ENCODE assay signal across 1 cellular context in genomic region chr16:71894229-71894920, GRCh38.
A peak's percentile ranks its signal among the peaks of the same experiment; 100 is the strongest.
TF ChIP-seq lines count a peak whose summit lies in the region.

No MANE protein-coding gene starts in this region.

TF ChIP-seq in HepG2, 621 proteins besides CTCF, POLR2A, EP300 and RAD21 (continued from another document and continues in another):
- TF ChIP-seq MAZ (IDR thresholded peaks at IDR 0.05; ENCODE audit: borderline replicate concordance, low read depth, low read length): no peak
- TF ChIP-seq MAZ (CRISPR knock-in tag; IDR thresholded peaks at IDR 0.05; ENCODE audit: low read depth): no peak
- no peak for TF ChIP-seq MXD1 (CRISPR knock-in tag; IDR thresholded peaks at IDR 0.05)
- TF ChIP-seq GABPB1 (CRISPR knock-in tag; IDR thresholded peaks at IDR 0.05): no peak
- TF ChIP-seq ZNF383 (CRISPR knock-in tag; IDR thresholded peaks at IDR 0.05; ENCODE audit: borderline replicate concordance): 0 out of 2 replicates have a peak, but pooled peaks have one; percentile 0
- TF ChIP-seq NR2C2 (CRISPR knock-in tag; IDR thresholded peaks at IDR 0.05; ENCODE audit: borderline replicate concordance): no peak
- TF ChIP-seq ZNF660 (CRISPR knock-in tag; IDR thresholded peaks at IDR 0.05; ENCODE audit: borderline replicate concordance, low read depth): no peak
- TF ChIP-seq ZIK1 (CRISPR knock-in tag; IDR thresholded peaks at IDR 0.05; ENCODE audit: borderline replicate concordance, low read depth): no peak
- TF ChIP-seq TBP (CRISPR knock-in tag; IDR thresholded peaks at IDR 0.05): no peak
- TF ChIP-seq ZMAT3 (CRISPR knock-in tag; conservative IDR thresholded peaks at IDR 0.05): no peak
- 0 out of 2 replicates have a peak, but pooled peaks have one; percentile 3 for TF ChIP-seq HNF4A (CRISPR knock-in tag; IDR thresholded peaks at IDR 0.05)
- no peak for TF ChIP-seq ZNF253 (CRISPR knock-in tag; IDR thresholded peaks at IDR 0.05; ENCODE audit: borderline replicate concordance)
- no peak for TF ChIP-seq ZNF280D (CRISPR knock-in tag; IDR thresholded peaks at IDR 0.05)
- no peak for TF ChIP-seq PAWR (CRISPR knock-in tag; IDR thresholded peaks at IDR 0.05; ENCODE audit: borderline replicate concordance)
- TF ChIP-seq CREB1 (IDR thresholded peaks at IDR 0.05): peak; percentile 20
- TF ChIP-seq CREB1 (CRISPR knock-in tag; IDR thresholded peaks at IDR 0.05): no peak
- TF ChIP-seq KAT7 (CRISPR knock-in tag; IDR thresholded peaks at IDR 0.05; ENCODE audit: borderline replicate concordance): no peak; the same call in 1 of the 2 replicates
- TF ChIP-seq ZNF782 (CRISPR knock-in tag; IDR thresholded peaks at IDR 0.05; ENCODE audit: borderline replicate concordance): no peak
- TF ChIP-seq CBX1 (IDR thresholded peaks at IDR 0.05; ENCODE audit: low read depth): peak; percentile 62
- TF ChIP-seq ZNF839 (CRISPR knock-in tag; IDR thresholded peaks at IDR 0.05; ENCODE audit: borderline replicate concordance): no peak
- no peak for TF ChIP-seq TCF7L2 (IDR thresholded peaks at IDR 0.05; ENCODE audit: low read depth, low read length)
- TF ChIP-seq, protein P1, sequence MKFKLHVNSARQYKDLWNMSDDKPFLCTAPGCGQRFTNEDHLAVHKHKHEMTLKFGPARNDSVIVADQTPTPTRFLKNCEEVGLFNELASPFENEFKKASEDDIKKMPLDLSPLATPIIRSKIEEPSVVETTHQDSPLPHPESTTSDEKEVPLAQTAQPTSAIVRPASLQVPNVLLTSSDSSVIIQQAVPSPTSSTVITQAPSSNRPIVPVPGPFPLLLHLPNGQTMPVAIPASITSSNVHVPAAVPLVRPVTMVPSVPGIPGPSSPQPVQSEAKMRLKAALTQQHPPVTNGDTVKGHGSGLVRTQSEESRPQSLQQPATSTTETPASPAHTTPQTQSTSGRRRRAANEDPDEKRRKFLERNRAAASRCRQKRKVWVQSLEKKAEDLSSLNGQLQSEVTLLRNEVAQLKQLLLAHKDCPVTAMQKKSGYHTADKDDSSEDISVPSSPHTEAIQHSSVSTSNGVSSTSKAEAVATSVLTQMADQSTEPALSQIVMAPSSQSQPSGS (CRISPR knock-in tag; IDR thresholded peaks at IDR 0.05): 0 out of 2 replicates have a peak, but pooled peaks have one; percentile 21
- no peak for TF ChIP-seq ZBTB21 (CRISPR knock-in tag; IDR thresholded peaks at IDR 0.05)
- TF ChIP-seq MTF2 (CRISPR knock-in tag; IDR thresholded peaks at IDR 0.05; ENCODE audit: borderline replicate concordance): no peak; the same call in 1 of the 2 replicates
- TF ChIP-seq MBNL3 (CRISPR knock-in tag; conservative IDR thresholded peaks at IDR 0.05): no peak
- TF ChIP-seq ELF1 (CRISPR knock-in tag; IDR thresholded peaks at IDR 0.05): no peak
- TF ChIP-seq SPEN (CRISPR knock-in tag; IDR thresholded peaks at IDR 0.05; ENCODE audit: low read depth): peak; percentile 43; the same call in 1 of the 2 replicates
- no peak; the same call in 1 of the 2 replicates for TF ChIP-seq ZMYM2 (CRISPR knock-in tag; IDR thresholded peaks at IDR 0.05)
- 0 out of 2 replicates have a peak, but pooled peaks have one; percentile 2 for TF ChIP-seq ZFP36L1 (CRISPR knock-in tag; IDR thresholded peaks at IDR 0.05)
- TF ChIP-seq IKZF4 (CRISPR knock-in tag; IDR thresholded peaks at IDR 0.05; ENCODE audit: borderline replicate concordance, low read depth, not compliant biosample characterization): no peak
- no peak for TF ChIP-seq NAIF1 (CRISPR knock-in tag; IDR thresholded peaks at IDR 0.05; ENCODE audit: borderline replicate concordance)
- no peak; the same call in 1 of the 2 replicates for TF ChIP-seq ZNF530 (CRISPR knock-in tag; IDR thresholded peaks at IDR 0.05; ENCODE audit: low read depth)
- no peak for TF ChIP-seq PHF20 (CRISPR knock-in tag; IDR thresholded peaks at IDR 0.05)
- TF ChIP-seq, protein P2, sequence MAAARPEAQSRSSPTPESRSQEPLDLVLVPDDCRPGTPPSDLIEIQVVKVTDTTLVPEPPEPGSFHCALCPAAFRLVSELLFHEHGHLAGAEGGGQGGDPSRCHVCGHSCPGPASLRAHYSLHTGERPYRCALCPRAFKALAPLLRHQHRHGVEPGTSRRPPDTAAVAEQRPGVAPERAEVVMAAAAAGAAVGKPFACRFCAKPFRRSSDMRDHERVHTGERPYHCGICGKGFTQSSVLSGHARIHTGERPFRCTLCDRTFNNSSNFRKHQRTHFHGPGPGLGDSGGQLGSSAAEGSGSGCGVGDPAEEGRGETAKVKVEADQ (CRISPR knock-in tag; IDR thresholded peaks at IDR 0.05; ENCODE audit: borderline replicate concordance): no peak
- TF ChIP-seq, protein P3, sequence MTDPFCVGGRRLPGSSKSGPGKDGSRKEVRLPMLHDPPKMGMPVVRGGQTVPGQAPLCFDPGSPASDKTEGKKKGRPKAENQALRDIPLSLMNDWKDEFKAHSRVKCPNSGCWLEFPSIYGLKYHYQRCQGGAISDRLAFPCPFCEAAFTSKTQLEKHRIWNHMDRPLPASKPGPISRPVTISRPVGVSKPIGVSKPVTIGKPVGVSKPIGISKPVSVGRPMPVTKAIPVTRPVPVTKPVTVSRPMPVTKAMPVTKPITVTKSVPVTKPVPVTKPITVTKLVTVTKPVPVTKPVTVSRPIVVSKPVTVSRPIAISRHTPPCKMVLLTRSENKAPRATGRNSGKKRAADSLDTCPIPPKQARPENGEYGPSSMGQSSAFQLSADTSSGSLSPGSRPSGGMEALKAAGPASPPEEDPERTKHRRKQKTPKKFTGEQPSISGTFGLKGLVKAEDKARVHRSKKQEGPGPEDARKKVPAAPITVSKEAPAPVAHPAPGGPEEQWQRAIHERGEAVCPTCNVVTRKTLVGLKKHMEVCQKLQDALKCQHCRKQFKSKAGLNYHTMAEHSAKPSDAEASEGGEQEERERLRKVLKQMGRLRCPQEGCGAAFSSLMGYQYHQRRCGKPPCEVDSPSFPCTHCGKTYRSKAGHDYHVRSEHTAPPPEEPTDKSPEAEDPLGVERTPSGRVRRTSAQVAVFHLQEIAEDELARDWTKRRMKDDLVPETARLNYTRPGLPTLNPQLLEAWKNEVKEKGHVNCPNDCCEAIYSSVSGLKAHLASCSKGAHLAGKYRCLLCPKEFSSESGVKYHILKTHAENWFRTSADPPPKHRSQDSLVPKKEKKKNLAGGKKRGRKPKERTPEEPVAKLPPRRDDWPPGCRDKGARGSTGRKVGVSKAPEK (CRISPR knock-in tag; IDR thresholded peaks at IDR 0.05; ENCODE audit: borderline replicate concordance): no peak
- TF ChIP-seq TFE3 (CRISPR knock-in tag; IDR thresholded peaks at IDR 0.05): no peak
- TF ChIP-seq AFF4 (CRISPR knock-in tag; IDR thresholded peaks at IDR 0.05): no peak
- no peak for TF ChIP-seq ZNF34 (CRISPR knock-in tag; IDR thresholded peaks at IDR 0.05; ENCODE audit: borderline replicate concordance)
- 0 out of 2 replicates have a peak, but pooled peaks have one; percentile 4 for TF ChIP-seq NCOA1 (CRISPR knock-in tag; IDR thresholded peaks at IDR 0.05)
- TF ChIP-seq CHD2 (IDR thresholded peaks at IDR 0.05; ENCODE audit: low read depth, low read length): no peak
- no peak for TF ChIP-seq ADNP (CRISPR knock-in tag; IDR thresholded peaks at IDR 0.05)
- TF ChIP-seq BHLHE40 (IDR thresholded peaks at IDR 0.05; ENCODE audit: low read length): no peak
- TF ChIP-seq, protein P4, sequence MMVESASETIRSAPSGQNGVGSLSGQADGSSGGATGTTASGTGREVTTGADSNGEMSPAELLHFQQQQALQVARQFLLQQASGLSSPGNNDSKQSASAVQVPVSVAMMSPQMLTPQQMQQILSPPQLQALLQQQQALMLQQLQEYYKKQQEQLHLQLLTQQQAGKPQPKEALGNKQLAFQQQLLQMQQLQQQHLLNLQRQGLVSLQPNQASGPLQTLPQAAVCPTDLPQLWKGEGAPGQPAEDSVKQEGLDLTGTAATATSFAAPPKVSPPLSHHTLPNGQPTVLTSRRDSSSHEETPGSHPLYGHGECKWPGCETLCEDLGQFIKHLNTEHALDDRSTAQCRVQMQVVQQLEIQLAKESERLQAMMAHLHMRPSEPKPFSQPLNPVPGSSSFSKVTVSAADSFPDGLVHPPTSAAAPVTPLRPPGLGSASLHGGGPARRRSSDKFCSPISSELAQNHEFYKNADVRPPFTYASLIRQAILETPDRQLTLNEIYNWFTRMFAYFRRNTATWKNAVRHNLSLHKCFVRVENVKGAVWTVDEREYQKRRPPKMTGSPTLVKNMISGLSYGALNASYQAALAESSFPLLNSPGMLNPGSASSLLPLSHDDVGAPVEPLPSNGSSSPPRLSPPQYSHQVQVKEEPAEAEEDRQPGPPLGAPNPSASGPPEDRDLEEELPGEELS (CRISPR knock-in tag; IDR thresholded peaks at IDR 0.05): no peak
- TF ChIP-seq, protein P5, sequence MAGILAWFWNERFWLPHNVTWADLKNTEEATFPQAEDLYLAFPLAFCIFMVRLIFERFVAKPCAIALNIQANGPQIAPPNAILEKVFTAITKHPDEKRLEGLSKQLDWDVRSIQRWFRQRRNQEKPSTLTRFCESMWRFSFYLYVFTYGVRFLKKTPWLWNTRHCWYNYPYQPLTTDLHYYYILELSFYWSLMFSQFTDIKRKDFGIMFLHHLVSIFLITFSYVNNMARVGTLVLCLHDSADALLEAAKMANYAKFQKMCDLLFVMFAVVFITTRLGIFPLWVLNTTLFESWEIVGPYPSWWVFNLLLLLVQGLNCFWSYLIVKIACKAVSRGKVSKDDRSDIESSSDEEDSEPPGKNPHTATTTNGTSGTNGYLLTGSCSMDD (CRISPR knock-in tag; IDR thresholded peaks at IDR 0.05): no peak
- no peak for TF ChIP-seq ZNF562 (CRISPR knock-in tag; IDR thresholded peaks at IDR 0.05; ENCODE audit: borderline replicate concordance)
- TF ChIP-seq, protein P6, sequence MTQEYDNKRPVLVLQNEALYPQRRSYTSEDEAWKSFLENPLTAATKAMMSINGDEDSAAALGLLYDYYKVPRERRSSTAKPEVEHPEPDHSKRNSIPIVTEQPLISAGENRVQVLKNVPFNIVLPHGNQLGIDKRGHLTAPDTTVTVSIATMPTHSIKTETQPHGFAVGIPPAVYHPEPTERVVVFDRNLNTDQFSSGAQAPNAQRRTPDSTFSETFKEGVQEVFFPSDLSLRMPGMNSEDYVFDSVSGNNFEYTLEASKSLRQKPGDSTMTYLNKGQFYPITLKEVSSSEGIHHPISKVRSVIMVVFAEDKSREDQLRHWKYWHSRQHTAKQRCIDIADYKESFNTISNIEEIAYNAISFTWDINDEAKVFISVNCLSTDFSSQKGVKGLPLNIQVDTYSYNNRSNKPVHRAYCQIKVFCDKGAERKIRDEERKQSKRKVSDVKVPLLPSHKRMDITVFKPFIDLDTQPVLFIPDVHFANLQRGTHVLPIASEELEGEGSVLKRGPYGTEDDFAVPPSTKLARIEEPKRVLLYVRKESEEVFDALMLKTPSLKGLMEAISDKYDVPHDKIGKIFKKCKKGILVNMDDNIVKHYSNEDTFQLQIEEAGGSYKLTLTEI (CRISPR knock-in tag; conservative IDR thresholded peaks at IDR 0.05): no peak
